ENCODE assay signal across 1 cellular context in genomic region chr7:611281-611810, GRCh38.
TF ChIP-seq lines count a peak whose summit lies in the region.

No MANE protein-coding gene starts in this region.

TF ChIP-seq in HepG2, 621 proteins besides CTCF, POLR2A, EP300 and RAD21 (continued from another document):
- no peak for TF ChIP-seq ATF7-NPFF (CRISPR knock-in tag; IDR thresholded peaks at IDR 0.05; ENCODE audit: low read depth)
- TF ChIP-seq MAFK (conservative IDR thresholded peaks at IDR 0.05 in 1 of 2, IDR thresholded peaks at IDR 0.05 in 1 of 2; ENCODE audit: low read length in 2 of 2), result no peak
- no peak for TF ChIP-seq PBX3 (CRISPR knock-in tag; IDR thresholded peaks at IDR 0.05; ENCODE audit: borderline replicate concordance)
TF ChIP-seq in HepG2: peak in this region for 0.
